In genomic region chr2:204260162-204260877, GRCh38 we compare ENCODE assay signal across 8 cellular contexts.
DNase-seq lines count a peak whose midpoint lies in the region; ATAC-seq, FAIRE-seq and TF ChIP-seq lines count a peak whose summit lies in the region.

No MANE protein-coding gene starts in this region.

- peak; percentile 73 for TF ChIP-seq CTCF in D721Med (IDR thresholded peaks at IDR 0.05; ENCODE audit: insufficient read depth, missing control alignments)
- TF ChIP-seq CTCF in choroid plexus epithelial cell (conservative IDR thresholded peaks at IDR 0.05; ENCODE audit: low read depth, low read length) = peak; percentile 86

- H3K4me3 ChIP-seq in choroid plexus epithelial cell (ENCODE audit: low read depth, low read length) = no peak overlapping the region

- ATAC-seq in left lobe of liver (peak; percentile 92), GM21381 (IDR thresholded peaks at IDR 0.05; ENCODE audit: unreplicated experiment) (no peak)

- no peak for FAIRE-seq in D721Med (lab: Jason Lieb, UNC)

- DNase-seq in D721Med (ENCODE audit: insufficient read length, low spot score) (no peak), GOT3 (lab: John Stamatoyannopoulos, UW) (peak; percentile 20), NCI-H128 (lab: John Stamatoyannopoulos, UW; ENCODE audit: unreplicated experiment) (peak; percentile 32), T1000 (lab: John Stamatoyannopoulos, UW) (peak; percentile 21), choroid plexus epithelial cell (ENCODE audit: low read depth) (peak; percentile 87), left lobe of liver (ENCODE audit: low spot score) (peak; percentile 47)
- DNase-seq in stimulated activated CD4-positive, alpha-beta T cell treated with anti-CD3 and anti-CD28 coated beads, TNF-alpha, amount 100 ng/mL, for 48 hours (ENCODE audit: low read depth in 3 of 3) = peak in 2 of 3 donors; percentile 16 to 24
